ENCODE assay signal across 8 cellular contexts in genomic region chr7:29194206-29194593, GRCh38. TPM values are rescaled to one million over a fixed set of nuclear protein-coding genes. Genes with fewer than 3 reads are reported as not detected.
DNase-seq lines count a peak whose midpoint lies in the region; ATAC-seq, FAIRE-seq and TF ChIP-seq lines count a peak whose summit lies in the region.

No MANE protein-coding gene starts in this region.

- 0% methylated on average over 4 of the region's 40 CpGs for WGBS in right lobe of liver (ENCODE audit: insufficient coverage, low coverage, low lambda C conversion rate, missing lambda C conversion rate)
- WGBS in thymus = 5% methylated on average over 40 of the region's 40 CpGs

- FAIRE-seq in bronchial epithelial cell (lab: Jason Lieb, UNC) = no peak

- no peak for DNase-seq in CD8-positive, alpha-beta T cell
- DNase-seq in bronchial epithelial cell (ENCODE audit: low read depth) = no peak
- DNase-seq in right lobe of liver = peak in 2 of 3 donors; percentile 57 to 68
- no peak for DNase-seq in NCI-H226
- no peak for DNase-seq in stimulated activated CD4-positive, alpha-beta T cell treated with anti-CD3 and anti-CD28 coated beads, Interleukin-2, amount 100 ng/mL, for 48 hours

- peaks cover 15% of the 10 kb centered on the region for H3K4me1 ChIP-seq in CD8-positive, alpha-beta T cell (ENCODE audit: insufficient read depth, low read length)
- H3K4me1 ChIP-seq in KMS-11 (ENCODE audit: low read depth, poor library complexity, severe bottlenecking) (peaks cover 40% of the 10 kb centered on the region), right lobe of liver (peaks cover 0 to 54% (median 15%) of the 10 kb centered on the region in 4 donors), thymus (ENCODE audit: control insufficient read depth, insufficient read depth, low read length) (peaks cover 11% of the 10 kb centered on the region)

- no peak overlapping the region for H3K27ac Mint-ChIP-seq in CD8-positive, alpha-beta T cell

- TF ChIP-seq CTCF in CD8-positive, alpha-beta T cell (IDR thresholded peaks at IDR 0.05) = no peak
- TF ChIP-seq CTCF in KMS-11 (conservative IDR thresholded peaks at IDR 0.05; ENCODE audit: low read depth, low read length) = no peak
- TF ChIP-seq CTCF in bronchial epithelial cell (IDR thresholded peaks at IDR 0.05; ENCODE audit: insufficient read depth, low read length, severe bottlenecking) = no peak
- no peak for TF ChIP-seq CTCF in right lobe of liver (IDR thresholded peaks at IDR 0.05)

- ATAC-seq in CD8-positive, alpha-beta T cell = no peak
- ATAC-seq in right lobe of liver (peak in 3 of 4 donors; percentile 7 to 43 (median 20)), HG03280 (IDR thresholded peaks at IDR 0.05; ENCODE audit: unreplicated experiment) (no peak)

- H3K9me3 ChIP-seq in CD8-positive, alpha-beta T cell (ENCODE audit: low read length) = no peaks in the 10 kb centered on the region
- H3K9me3 ChIP-seq in right lobe of liver (no peaks in the 10 kb centered on the region), thymus (ENCODE audit: control insufficient read depth) (no peaks in the 10 kb centered on the region)

- no peaks in the 10 kb centered on the region for H4K20me1 ChIP-seq in KMS-11 (ENCODE audit: insufficient read depth)

- intact Hi-C loops in CD8-positive, alpha-beta T cell (cut with DNase I, micrococcal nuclease) = loop anchor here in 1 of 2 experiments (2.0 to 5.0 kb wide), 2 partner anchors 48 to 143 kb away; no protein-coding TSS in a partner anchor
- intact Hi-C loops in right lobe of liver (cut with DNase I) = loop anchor here in 1 of 2 donors (10.0 kb wide), 1 partner anchor 211 kb away; no protein-coding TSS in a partner anchor

- TF ChIP-seq POLR2A in right lobe of liver (IDR thresholded peaks at IDR 0.05) = no peak

- H3K9me3 Mint-ChIP-seq in CD8-positive, alpha-beta T cell = no peaks in the 10 kb centered on the region

- H3K27me3 Mint-ChIP-seq in CD8-positive, alpha-beta T cell (ENCODE audit: low read depth) = peaks cover 2% of the 10 kb centered on the region

- no peaks in the 10 kb centered on the region for H3K27me3 ChIP-seq in CD8-positive, alpha-beta T cell (ENCODE audit: insufficient read depth, low read length)
- H3K27me3 ChIP-seq in KMS-11 (ENCODE audit: insufficient read depth, low read depth) (no peaks in the 10 kb centered on the region), bronchial epithelial cell (ENCODE audit: control insufficient read depth, insufficient read depth, low read length) (peaks cover 9% of the 10 kb centered on the region), right lobe of liver (no peaks in the 10 kb centered on the region), thymus (ENCODE audit: control insufficient read depth, insufficient read depth) (peaks cover 2% of the 10 kb centered on the region)

- no peak overlapping the region for H3K27ac ChIP-seq in CD8-positive, alpha-beta T cell (ENCODE audit: low read depth, low read length)
- H3K27ac ChIP-seq in KMS-11 (no peak overlapping the region), right lobe of liver (peak overlapping the region; percentile 87 to 97 (median 94)), thymus (ENCODE audit: low read depth) (no peak overlapping the region)

- peak overlapping the region; percentile 37; the same call in 1 of the 2 replicates for H3K9ac ChIP-seq in KMS-11

- H3K36me3 ChIP-seq in CD8-positive, alpha-beta T cell (ENCODE audit: insufficient read depth, low read length) = no peaks in the 10 kb centered on the region
- H3K36me3 ChIP-seq in KMS-11 (ENCODE audit: insufficient read depth) (no peaks in the 10 kb centered on the region), bronchial epithelial cell (ENCODE audit: control insufficient read depth, insufficient read depth, low read length) (no peaks in the 10 kb centered on the region), right lobe of liver (no peaks in the 10 kb centered on the region), thymus (ENCODE audit: control insufficient read depth, insufficient read depth) (no peaks in the 10 kb centered on the region)

- peak overlapping the region; percentile 84 for H3K4me3 Mint-ChIP-seq in CD8-positive, alpha-beta T cell

- H3K4me2 ChIP-seq in KMS-11 = peak overlapping the region; percentile 88; the same call in 1 of the 2 replicates

- H2AFZ ChIP-seq in KMS-11 (ENCODE audit: low read depth) = peak overlapping the region; percentile 77

- peaks cover 5% of the 10 kb centered on the region for H3K36me3 Mint-ChIP-seq in CD8-positive, alpha-beta T cell

- POLR2A ChIA-PET in CD8-positive, alpha-beta T cell (lab: Charles Lee) = interaction anchor here (2.4 kb wide), 1 partner anchor 143 kb away, joined by 14 read pairs; no protein-coding TSS in a partner anchor

- CTCF ChIA-PET in CD8-positive, alpha-beta T cell (lab: Charles Lee) = interaction anchor here (13.0 kb wide), 1 partner anchor 214 kb away, joined by 285 read pairs; no protein-coding TSS in a partner anchor

- H3K79me2 ChIP-seq in KMS-11 (ENCODE audit: insufficient read depth, low read depth) = peaks cover 8% of the 10 kb centered on the region; the same call in 1 of the 2 replicates

- H3K4me3 ChIP-seq in CD8-positive, alpha-beta T cell (ENCODE audit: low read depth, low read length) = peak overlapping the region; percentile 58
- H3K4me3 ChIP-seq in KMS-11 (IDR thresholded peaks at IDR 0.05; ENCODE audit: insufficient read depth, low read depth, low read length) (no peak overlapping the region), bronchial epithelial cell (ENCODE audit: low read depth, low read length) (peak overlapping the region; percentile 51), right lobe of liver (peak overlapping the region; percentile 77 to 85 (median 77)), thymus (ENCODE audit: low read length) (peak overlapping the region; percentile 81)

- H3K4me1 Mint-ChIP-seq in CD8-positive, alpha-beta T cell (ENCODE audit: low read depth) = peaks cover 33% of the 10 kb centered on the region

RNA-seq across cellular contexts. Expression of gene CHN2, which starts 0.4 kb away (rescaled TPM):
- 10 to 100 TPM in 1 of 2 experiments, 1 to 10 TPM in 1; 9.9 to 10.3 TPM for total RNA-seq in CD8-positive, alpha-beta T cell
- total RNA-seq in bronchial epithelial cell (0.53 TPM in 1 of 2 replicates, not detected in the other), right lobe of liver (10 to 100 TPM; 20.1 to 57.7 (median 31.5) TPM)
- polyA plus RNA-seq in thymus = 6.5 TPM

RNA-seq across cellular contexts. Expression of gene CPVL, which starts 47.9 kb away (rescaled TPM):
- under 1 TPM in 1 of 2 experiments, not detected in 1; 0.50 TPM for total RNA-seq in CD8-positive, alpha-beta T cell
- not detected in 2 replicates for total RNA-seq in bronchial epithelial cell
- total RNA-seq in right lobe of liver = 10 to 100 TPM in 2 of 6 experiments, 1 to 10 TPM in 4; 6.2 to 23.4 (median 8.8) TPM
- 112 TPM for polyA plus RNA-seq in thymus

Comparison
In these comparisons a context has a peak if more than half of its experiments do, and no peak if none do; other contexts are left out.
1. ATAC-seq: peak in right lobe of liver (3 of 4); none in CD8-positive, alpha-beta T cell (single experiment) and HG03280 (single experiment).
2. DNase-seq: peak in right lobe of liver (2 of 3); none in CD8-positive, alpha-beta T cell (0 of 7), bronchial epithelial cell (single experiment), NCI-H226 (single experiment) and stimulated activated CD4-positive, alpha-beta T cell treated with anti-CD3 and anti-CD28 coated beads, Interleukin-2, amount 100 ng/mL, for 48 hours (0 of 2).
3. H3K27ac ChIP-seq: peak in right lobe of liver (3 of 3); none in CD8-positive, alpha-beta T cell (single experiment), KMS-11 (single experiment) and thymus (single experiment).